10 cellular contexts compared by ENCODE assay signal in genomic region chr20:17747431-17747846, GRCh38. TPM values are rescaled to one million over a fixed set of nuclear protein-coding genes. Genes with fewer than 3 reads are reported as not detected.
DNase-seq lines count a peak whose midpoint lies in the region; TF ChIP-seq lines count a peak whose summit lies in the region.
"Had no signal": no experiment of that assay in that cellular context is flagged by ENCODE, and none has a peak within 500 bp of the region (broad histone marks: within the 10 kb centered on the region; RNA-seq: fewer than 3 reads in every experiment).

No MANE protein-coding gene starts in this region.

- POLR2A ChIA-PET in AG04450 (lab: Yijun Ruan, JAX), result interaction anchor here (0.9 to 1.1 kb wide), 2 partner anchors 39 to 65 kb away, joined by 3 to 14 read pairs; partner anchors contain the start of gene RRBP1

- intact Hi-C loops in adrenal gland (cut with DNase I), result no loop called here

- H3K27me3 ChIP-seq in AG04450 (ENCODE audit: control insufficient read depth, insufficient read depth, low read length) (no peaks in the 10 kb centered on the region), adrenal gland (no peaks in the 10 kb centered on the region)

- H3K27ac ChIP-seq in AG04450 (ENCODE audit: low read depth, low read length) (no peak overlapping the region), adrenal gland (peak overlapping the region in 1 of 5 donors; percentile 38)

- CTCF ChIA-PET in AG04450 (lab: Charles Lee), result interaction anchor here (0.9 to 1.7 kb wide), 4 partner anchors 75 to 191 kb away, joined by 3 to 5 read pairs (median 3); no protein-coding TSS in a partner anchor

- H3K36me3 ChIP-seq in adrenal gland (replicated peaks in 1 of 2), result no peaks in the 10 kb centered on the region

- DNase-seq in AG04450 (ENCODE audit: low read depth, low spot score) (peak; percentile 78), HPDE6-E6E7 (ENCODE audit: extremely low spot score) (peak; percentile 95), adrenal gland (peak; percentile 50 to 85 (median 81)), islet precursor cell (peak; percentile 75), CD1c-positive myeloid dendritic cell (ENCODE audit: extremely low spot score) (no peak), GDM1 (lab: John Stamatoyannopoulos, UW) (no peak), NCI-H2171 (lab: John Stamatoyannopoulos, UW) (no peak)
- DNase-seq in stimulated activated CD8-positive, alpha-beta memory T cell treated with anti-CD3 and anti-CD28 coated beads, Interleukin-4, amount 100 ng/mL, for 48 hours, result no peak
- DNase-seq: activated CD4-positive, alpha-beta T cell treated with anti-CD3 and anti-CD28 coated beads, Interleukin-2, amount 50 U/mL, for 4 hours; DMS153 had no signal

- 25 to 35% (median 27%) methylated on average over 4 of the region's 4 CpGs for WGBS in adrenal gland, 4 donors

- H3K4me3 ChIP-seq in AG04450 (ENCODE audit: low read depth, low read length) (no peak overlapping the region), adrenal gland (no peak overlapping the region)

- TF ChIP-seq POLR2A in adrenal gland (IDR thresholded peaks at IDR 0.05), result no peak

- TF ChIP-seq CTCF in AG04450 (IDR thresholded peaks at IDR 0.05; ENCODE audit: low read depth, low read length), result no peak
- peak in 1 of 6 experiments; percentile 20 for TF ChIP-seq CTCF in adrenal gland (IDR thresholded peaks at IDR 0.05)

- H3K9me3 ChIP-seq in AG04450 (ENCODE audit: control insufficient read depth, insufficient read depth, low read length) (no peaks in the 10 kb centered on the region), adrenal gland (replicated peaks in 1 of 3) (no peaks in the 10 kb centered on the region)

- peaks cover 3 to 5% of the 10 kb centered on the region in 2 donors for H3K4me1 ChIP-seq in adrenal gland (replicated peaks in 1 of 2)

RNA-seq across cellular contexts. Expression of gene BANF2, which starts 47.7 kb away (rescaled TPM):
- polyA plus RNA-seq in AG04450 (2011; rRNA removed) (not detected in 2 replicates), adrenal gland (not detected)
- not detected in 2 replicates for polyA minus RNA-seq in AG04450 (2011; rRNA and poly(A)+ RNA removed)
- not detected for total RNA-seq in adrenal gland

Comparison
In these comparisons a context has a peak if more than half of its experiments do, and no peak if none do; other contexts are left out.
1. DNase-seq: peak in AG04450 (single experiment), HPDE6-E6E7 (single experiment), adrenal gland (7 of 7) and islet precursor cell (single experiment); none in CD1c-positive myeloid dendritic cell (single experiment), stimulated activated CD8-positive, alpha-beta memory T cell treated with anti-CD3 and anti-CD28 coated beads, Interleukin-4, amount 100 ng/mL, for 48 hours (single experiment), GDM1 (single experiment) and NCI-H2171 (single experiment).